Comparison of ENCODE assay signal across 9 cellular contexts in genomic region chr2:144510206-144510991, GRCh38. TPM values are rescaled to one million over a fixed set of nuclear protein-coding genes. Genes with fewer than 3 reads are reported as not detected.
DNase-seq lines count a peak whose midpoint lies in the region; ATAC-seq and TF ChIP-seq lines count a peak whose summit lies in the region.
"Had no signal": no experiment of that assay in that cellular context is flagged by ENCODE, and none has a peak within 500 bp of the region (broad histone marks: within the 10 kb centered on the region; RNA-seq: fewer than 3 reads in every experiment).

No MANE protein-coding gene starts in this region.

- peak overlapping the region; percentile 86 to 97 (median 89) for H3K4me3 Mint-ChIP-seq in immature natural killer cell

- peaks cover 99 to 100% of the 10 kb centered on the region in 2 donors for H3K4me1 Mint-ChIP-seq in immature natural killer cell

- H3K9me3 Mint-ChIP-seq in immature natural killer cell, result peaks cover 0 to 5% (median 1%) of the 10 kb centered on the region in 6 donors

- H3K4me3 ChIP-seq in HL-60 (replicated peaks; ENCODE audit: insufficient read depth, low read length), result peak overlapping the region; percentile 20

- DNase-seq in ELF-1 (ENCODE audit: low read depth, low spot score), result peak; percentile 90
- no peak for DNase-seq in HL-60 (ENCODE audit: low read depth in 1 of 2, low spot score in 1 of 2)
- DNase-seq in immature natural killer cell, result peak; percentile 87 to 92 (median 91)
- DNase-seq in stimulated activated naive CD8-positive, alpha-beta T cell treated with anti-CD3 and anti-CD28 coated beads, Interleukin-15, Interleukin-2, amounts not matched to agents 100 U/mL and 50 U/mL, for 24 hours, result no peak
- DNase-seq in SKM-1 treated with dmso at 0.1 percent for 144 hours (lab: John Stamatoyannopoulos, UW; ENCODE audit: unreplicated experiment), result no peak

- H3K27ac ChIP-seq in HL-60 (replicated peaks) (peak overlapping the region; percentile 95), angular gyrus (ENCODE audit: low read depth, low read length) (peak overlapping the region; percentile 99)

- H3K36me3 Mint-ChIP-seq in immature natural killer cell, result peaks cover 22 to 34% (median 33%) of the 10 kb centered on the region in 3 donors

- peak overlapping the region in 5 of 6 donors; percentile 96 to 100 (median 98) for H3K27ac Mint-ChIP-seq in immature natural killer cell

- H3K27me3 Mint-ChIP-seq in immature natural killer cell (ENCODE audit: low read depth in 3 of 3), result peaks cover 23 to 86% (median 72%) of the 10 kb centered on the region in 3 donors

- peak; percentile 70 for ATAC-seq in GM21367 (IDR thresholded peaks at IDR 0.05; ENCODE audit: unreplicated experiment)
- peak; percentile 73 for ATAC-seq in stimulated activated naive CD8-positive, alpha-beta T cell treated with anti-CD3 and anti-CD28 coated beads, Interleukin-15, Interleukin-2, amounts not matched to agents 100 U/mL and 50 U/mL, for 24 hours
- ATAC-seq in HG03097 (IDR thresholded peaks at IDR 0.05; ENCODE audit: low FRiP score, unreplicated experiment), result no peak
- ATAC-seq: Panc1 had no signal

- H3K27me3 ChIP-seq in HL-60 (ENCODE audit: insufficient read depth, poor library complexity, severe bottlenecking), result no peaks in the 10 kb centered on the region

- no peak for TF ChIP-seq CTCF in HL-60 (IDR thresholded peaks at IDR 0.05; ENCODE audit: insufficient read depth, low read length)

RNA-seq across cellular contexts. Expression of gene ZEB2, which starts 9.5 kb away (rescaled TPM):
- polyA plus RNA-seq in immature natural killer cell, result 100 to 1,000 TPM in 1 of 3 donors, 10 to 100 TPM in 2; 56.5 to 115 (median 62.3) TPM

Comparison
In these comparisons a context has a peak if more than half of its experiments do, and no peak if none do; other contexts are left out.
1. DNase-seq: peak in ELF-1 (single experiment) and immature natural killer cell (3 of 3); none in HL-60 (0 of 2), stimulated activated naive CD8-positive, alpha-beta T cell treated with anti-CD3 and anti-CD28 coated beads, Interleukin-15, Interleukin-2, amounts not matched to agents 100 U/mL and 50 U/mL, for 24 hours (single experiment) and SKM-1 treated with dmso at 0.1 percent for 144 hours (single experiment).